ENCODE assay signal across 24 cellular contexts in genomic region chr22:20578192-20578591, GRCh38.
DNase-seq lines count a peak whose midpoint lies in the region; ATAC-seq and TF ChIP-seq lines count a peak whose summit lies in the region.
"Had no signal": no experiment of that assay in that cellular context is flagged by ENCODE, and none has a peak within 500 bp of the region (broad histone marks: within the 10 kb centered on the region; RNA-seq: fewer than 3 reads in every experiment).

No MANE protein-coding gene starts in this region.

- WGBS in stomach, 5 donors = 44 to 65% (median 59%) methylated on average over 6 to 7 of the region's 7 CpGs
- whole genome bisulfite sequencing in mesendoderm (ENCODE audit: extremely low coverage, insufficient coverage, low lambda C conversion rate) = no CpG with 5 or more reads among the region's 7 CpGs

- no peak overlapping the region for H3K9ac ChIP-seq in mesendoderm (ENCODE audit: low read length)
- H3K9ac ChIP-seq: SK-N-SH had no signal

- H2BK5ac ChIP-seq in mesendoderm (ENCODE audit: low read length) = no peak overlapping the region

- no peak overlapping the region for H2AK5ac ChIP-seq in mesendoderm (ENCODE audit: low read length)

- H3K79me1 ChIP-seq in mesendoderm (ENCODE audit: low read length) = no peaks in the 10 kb centered on the region

- H3K18ac ChIP-seq in mesendoderm (ENCODE audit: low read length) = no peak overlapping the region

- peak; percentile 47 for ATAC-seq in Right ventricle myocardium superior (ENCODE audit: poor library complexity)
- no peak for ATAC-seq in GM18519 (IDR thresholded peaks at IDR 0.05; ENCODE audit: low FRiP score, unreplicated experiment)
- ATAC-seq: activated CD4-positive, alpha-beta T cell treated with anti-CD3 and anti-CD28 coated beads for 36 hours; activated T-cell treated with anti-CD3 and anti-CD28 coated beads, Interleukin-2, amount 50 U/mL, for 72 hours had no signal

- TF ChIP-seq POLR2A in stomach (IDR thresholded peaks at IDR 0.05) = no peak

- H3K79me2 ChIP-seq in mesendoderm (ENCODE audit: control insufficient read depth, insufficient read depth, low read length) = no peaks in the 10 kb centered on the region

- H3K36me3 ChIP-seq in right atrium auricular region (peaks cover 45% of the 10 kb centered on the region), stomach (peaks cover 62 to 100% (median 100%) of the 10 kb centered on the region in 4 donors), mesendoderm (ENCODE audit: control insufficient read depth, insufficient read depth, low read length) (peaks cover 6% of the 10 kb centered on the region)

- no peaks in the 10 kb centered on the region for H3K9me3 ChIP-seq in right atrium auricular region
- H3K9me3 ChIP-seq in stomach = no peaks in the 10 kb centered on the region
- H3K9me3 ChIP-seq: adrenal gland, BE2C, Caco-2, SK-N-SH had no signal

- H3K23ac ChIP-seq in mesendoderm (ENCODE audit: low read length) = no peak overlapping the region

- no peaks in the 10 kb centered on the region for H3K27me3 ChIP-seq in right atrium auricular region
- no peaks in the 10 kb centered on the region for H3K27me3 ChIP-seq in stomach
- H3K27me3 ChIP-seq in mesendoderm (ENCODE audit: insufficient read depth, low read length, poor library complexity) = no peaks in the 10 kb centered on the region
- H3K27me3 ChIP-seq: adrenal gland, BE2C, brain microvascular endothelial cell had no signal

- intact Hi-C loops in Right ventricle myocardium superior (cut with DNase I) = no loop called here
- intact Hi-C loops in stomach (cut with DNase I; ENCODE audit: low total_unique reads) = no loop called here

- TF ChIP-seq EP300 in stomach (IDR thresholded peaks at IDR 0.05) = no peak

- no peak overlapping the region for H3K56ac ChIP-seq in mesendoderm (ENCODE audit: low read length)

- no peak overlapping the region for H2BK15ac ChIP-seq in mesendoderm (replicated peaks; ENCODE audit: low read depth)

- no peak overlapping the region for H3K27ac ChIP-seq in right atrium auricular region
- no peak overlapping the region for H3K27ac ChIP-seq in stomach
- no peak overlapping the region for H3K27ac ChIP-seq in mesendoderm (ENCODE audit: low read depth, low read length)
- H3K27ac ChIP-seq: adrenal gland, brain microvascular endothelial cell had no signal

- H2BK120ac ChIP-seq in mesendoderm (ENCODE audit: low read depth, low read length) = no peak overlapping the region

- H4K8ac ChIP-seq in mesendoderm (ENCODE audit: low read depth, low read length) = no peak overlapping the region

- H3K4me1 ChIP-seq in right atrium auricular region (peaks cover 0 to 32% of the 10 kb centered on the region in 2 donors), stomach (peaks cover 0 to 30% (median 15%) of the 10 kb centered on the region in 4 donors), mesendoderm (ENCODE audit: control insufficient read depth, low read depth, low read length) (no peaks in the 10 kb centered on the region)
- H3K4me1 ChIP-seq: BE2C, Caco-2 had no signal

- H4K5ac ChIP-seq in mesendoderm (ENCODE audit: low read length) = no peak overlapping the region

- no peak overlapping the region for H3K4ac ChIP-seq in mesendoderm (ENCODE audit: low read depth, low read length)

- no peak overlapping the region for H3K4me2 ChIP-seq in mesendoderm (ENCODE audit: low read length)
- H3K4me2 ChIP-seq: SK-N-SH had no signal

- DNase-seq in Right ventricle myocardium superior (no peak), right atrium auricular region (ENCODE audit: low spot score) (no peak), NCI-H345 (lab: John Stamatoyannopoulos, UW) (peak; percentile 44), mucosa of gallbladder (ENCODE audit: low spot score) (peak; percentile 36), stomach (peak; percentile 73), mesendoderm (no peak), DMS 273 (lab: John Stamatoyannopoulos, UW; ENCODE audit: unreplicated experiment) (no peak)
- DNase-seq: activated CD4-positive, alpha-beta T cell treated with anti-CD3 and anti-CD28 coated beads for 36 hours; activated naive CD4-positive, alpha-beta T cell treated with anti-CD3 and anti-CD28 coated beads for 36 hours; activated T-cell treated with anti-CD3 and anti-CD28 coated beads, Interleukin-2, amount 50 U/mL, for 72 hours; BE2C; brain microvascular endothelial cell; Caco-2; DMS79 treated with DMSO at 0.1 percent for 48 hours; GF-D8; NCI-H1105 treated with DMSO at 0.1 percent for 48 hours; NCI-H2081; NCI-H446; NCI-H82; RPMI8226; SK-N-SH had no signal

- TF ChIP-seq CTCF in right atrium auricular region (IDR thresholded peaks at IDR 0.05) (no peak), stomach (IDR thresholded peaks at IDR 0.05) (no peak)

- H3K4me3 ChIP-seq in right atrium auricular region (no peak overlapping the region), stomach (no peak overlapping the region), mesendoderm (ENCODE audit: low read length) (no peak overlapping the region)
- H3K4me3 ChIP-seq: adrenal gland, skin epidermis had no signal

Comparison
In these comparisons a context has a peak if more than half of its experiments do, and no peak if none do; other contexts are left out.
1. DNase-seq: peak in NCI-H345 (single experiment), mucosa of gallbladder (single experiment) and stomach (single experiment); none in Right ventricle myocardium superior (single experiment), right atrium auricular region (single experiment), mesendoderm (single experiment) and DMS 273 (single experiment).